ENCODE assay signal across 1 cellular context in the genomic region with DNA sequence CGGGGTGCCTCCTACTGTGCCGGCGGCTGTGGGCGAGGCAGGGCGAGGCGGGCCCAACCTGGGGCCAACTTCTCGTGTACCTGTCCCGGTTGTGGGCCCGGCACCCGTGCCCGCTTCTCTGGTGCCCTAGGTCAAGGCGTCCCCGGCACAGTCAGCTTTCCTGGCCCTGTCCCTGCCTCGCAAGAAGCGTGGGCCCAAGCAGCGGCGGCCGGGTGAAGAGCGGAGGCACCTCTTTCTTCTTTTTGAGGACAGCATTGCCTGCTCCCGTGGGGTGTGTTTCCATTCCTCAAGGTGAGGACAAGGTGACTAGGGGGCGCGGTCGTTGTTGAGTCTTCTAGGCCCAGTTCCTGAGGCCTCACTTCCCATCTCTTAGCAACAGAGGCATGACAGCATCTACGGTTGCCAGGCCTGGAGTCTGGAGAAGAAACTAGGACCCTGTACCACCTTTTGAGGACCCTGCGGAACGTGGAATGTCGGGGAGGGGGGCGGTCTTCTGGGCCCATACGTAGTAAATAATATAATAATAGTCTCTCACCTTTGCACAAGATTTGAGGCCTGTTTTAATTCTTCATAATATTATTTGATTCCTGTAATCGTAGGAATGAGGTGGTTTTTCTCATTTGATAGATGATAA.
TF ChIP-seq lines count a peak whose summit lies in the region.

No MANE protein-coding gene starts in this region.

TF ChIP-seq in WTC11, 78 proteins besides CTCF, POLR2A, EP300 and RAD21 (continued from another document):
- TF ChIP-seq, protein P1, sequence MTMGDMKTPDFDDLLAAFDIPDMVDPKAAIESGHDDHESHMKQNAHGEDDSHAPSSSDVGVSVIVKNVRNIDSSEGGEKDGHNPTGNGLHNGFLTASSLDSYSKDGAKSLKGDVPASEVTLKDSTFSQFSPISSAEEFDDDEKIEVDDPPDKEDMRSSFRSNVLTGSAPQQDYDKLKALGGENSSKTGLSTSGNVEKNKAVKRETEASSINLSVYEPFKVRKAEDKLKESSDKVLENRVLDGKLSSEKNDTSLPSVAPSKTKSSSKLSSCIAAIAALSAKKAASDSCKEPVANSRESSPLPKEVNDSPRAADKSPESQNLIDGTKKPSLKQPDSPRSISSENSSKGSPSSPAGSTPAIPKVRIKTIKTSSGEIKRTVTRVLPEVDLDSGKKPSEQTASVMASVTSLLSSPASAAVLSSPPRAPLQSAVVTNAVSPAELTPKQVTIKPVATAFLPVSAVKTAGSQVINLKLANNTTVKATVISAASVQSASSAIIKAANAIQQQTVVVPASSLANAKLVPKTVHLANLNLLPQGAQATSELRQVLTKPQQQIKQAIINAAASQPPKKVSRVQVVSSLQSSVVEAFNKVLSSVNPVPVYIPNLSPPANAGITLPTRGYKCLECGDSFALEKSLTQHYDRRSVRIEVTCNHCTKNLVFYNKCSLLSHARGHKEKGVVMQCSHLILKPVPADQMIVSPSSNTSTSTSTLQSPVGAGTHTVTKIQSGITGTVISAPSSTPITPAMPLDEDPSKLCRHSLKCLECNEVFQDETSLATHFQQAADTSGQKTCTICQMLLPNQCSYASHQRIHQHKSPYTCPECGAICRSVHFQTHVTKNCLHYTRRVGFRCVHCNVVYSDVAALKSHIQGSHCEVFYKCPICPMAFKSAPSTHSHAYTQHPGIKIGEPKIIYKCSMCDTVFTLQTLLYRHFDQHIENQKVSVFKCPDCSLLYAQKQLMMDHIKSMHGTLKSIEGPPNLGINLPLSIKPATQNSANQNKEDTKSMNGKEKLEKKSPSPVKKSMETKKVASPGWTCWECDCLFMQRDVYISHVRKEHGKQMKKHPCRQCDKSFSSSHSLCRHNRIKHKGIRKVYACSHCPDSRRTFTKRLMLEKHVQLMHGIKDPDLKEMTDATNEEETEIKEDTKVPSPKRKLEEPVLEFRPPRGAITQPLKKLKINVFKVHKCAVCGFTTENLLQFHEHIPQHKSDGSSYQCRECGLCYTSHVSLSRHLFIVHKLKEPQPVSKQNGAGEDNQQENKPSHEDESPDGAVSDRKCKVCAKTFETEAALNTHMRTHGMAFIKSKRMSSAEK (CRISPR knock-in tag; IDR thresholded peaks at IDR 0.05; ENCODE audit: borderline replicate concordance) = no peak
- peak; percentile 64; the same call in 1 of the 2 replicates for TF ChIP-seq FOXK1 (CRISPR knock-in tag; IDR thresholded peaks at IDR 0.05)
